1 cellular context compared by ENCODE assay signal in the genomic region with DNA sequence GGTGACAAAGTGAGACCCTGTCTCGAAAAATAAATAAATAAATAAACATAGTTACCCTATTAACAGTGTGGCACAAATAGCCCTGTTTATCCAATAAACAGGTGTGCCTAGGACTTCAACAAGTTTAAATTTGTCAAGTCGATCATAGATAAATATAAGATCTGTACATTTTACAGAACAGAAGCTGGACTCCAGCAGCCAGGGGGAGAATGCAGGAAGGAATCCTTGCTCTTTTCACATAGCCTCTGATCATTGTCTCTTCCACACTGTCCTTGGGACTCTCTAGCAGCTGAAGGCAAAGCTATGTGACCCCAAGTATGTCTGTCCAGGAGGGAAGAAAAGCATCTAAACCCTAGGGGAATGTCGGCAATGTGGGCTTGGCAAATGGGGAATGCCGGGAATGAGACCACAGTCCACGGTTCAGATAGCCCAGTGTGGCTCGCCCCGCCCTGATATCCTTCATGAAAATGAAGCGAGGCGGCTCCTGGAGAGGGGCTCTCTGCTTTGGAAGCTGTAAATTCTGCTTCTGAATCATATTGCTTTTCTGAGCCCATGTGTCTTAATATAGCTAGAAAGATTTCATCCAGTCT.
TF ChIP-seq lines count a peak whose summit lies in the region.

No MANE protein-coding gene starts in this region.

TF ChIP-seq in Ishikawa, 13 proteins besides CTCF, POLR2A, EP300 and RAD21 (continued from another document):
- TF ChIP-seq, protein P1, sequence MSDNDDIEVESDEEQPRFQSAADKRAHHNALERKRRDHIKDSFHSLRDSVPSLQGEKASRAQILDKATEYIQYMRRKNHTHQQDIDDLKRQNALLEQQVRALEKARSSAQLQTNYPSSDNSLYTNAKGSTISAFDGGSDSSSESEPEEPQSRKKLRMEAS (IDR thresholded peaks at IDR 0.05) = peak; percentile 77
- peak; percentile 89 for TF ChIP-seq TCF12 (IDR thresholded peaks at IDR 0.05; ENCODE audit: low read depth)
- TF ChIP-seq, protein P2, sequence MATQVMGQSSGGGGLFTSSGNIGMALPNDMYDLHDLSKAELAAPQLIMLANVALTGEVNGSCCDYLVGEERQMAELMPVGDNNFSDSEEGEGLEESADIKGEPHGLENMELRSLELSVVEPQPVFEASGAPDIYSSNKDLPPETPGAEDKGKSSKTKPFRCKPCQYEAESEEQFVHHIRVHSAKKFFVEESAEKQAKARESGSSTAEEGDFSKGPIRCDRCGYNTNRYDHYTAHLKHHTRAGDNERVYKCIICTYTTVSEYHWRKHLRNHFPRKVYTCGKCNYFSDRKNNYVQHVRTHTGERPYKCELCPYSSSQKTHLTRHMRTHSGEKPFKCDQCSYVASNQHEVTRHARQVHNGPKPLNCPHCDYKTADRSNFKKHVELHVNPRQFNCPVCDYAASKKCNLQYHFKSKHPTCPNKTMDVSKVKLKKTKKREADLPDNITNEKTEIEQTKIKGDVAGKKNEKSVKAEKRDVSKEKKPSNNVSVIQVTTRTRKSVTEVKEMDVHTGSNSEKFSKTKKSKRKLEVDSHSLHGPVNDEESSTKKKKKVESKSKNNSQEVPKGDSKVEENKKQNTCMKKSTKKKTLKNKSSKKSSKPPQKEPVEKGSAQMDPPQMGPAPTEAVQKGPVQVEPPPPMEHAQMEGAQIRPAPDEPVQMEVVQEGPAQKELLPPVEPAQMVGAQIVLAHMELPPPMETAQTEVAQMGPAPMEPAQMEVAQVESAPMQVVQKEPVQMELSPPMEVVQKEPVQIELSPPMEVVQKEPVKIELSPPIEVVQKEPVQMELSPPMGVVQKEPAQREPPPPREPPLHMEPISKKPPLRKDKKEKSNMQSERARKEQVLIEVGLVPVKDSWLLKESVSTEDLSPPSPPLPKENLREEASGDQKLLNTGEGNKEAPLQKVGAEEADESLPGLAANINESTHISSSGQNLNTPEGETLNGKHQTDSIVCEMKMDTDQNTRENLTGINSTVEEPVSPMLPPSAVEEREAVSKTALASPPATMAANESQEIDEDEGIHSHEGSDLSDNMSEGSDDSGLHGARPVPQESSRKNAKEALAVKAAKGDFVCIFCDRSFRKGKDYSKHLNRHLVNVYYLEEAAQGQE (IDR thresholded peaks at IDR 0.05; ENCODE audit: low read depth) = no peak
- no peak for TF ChIP-seq EGR1 (IDR thresholded peaks at IDR 0.05)
- peak; percentile 67; the same call in 1 of the 2 replicates for TF ChIP-seq TAF1 (IDR thresholded peaks at IDR 0.05; ENCODE audit: low read depth)
- TF ChIP-seq, protein P3, sequence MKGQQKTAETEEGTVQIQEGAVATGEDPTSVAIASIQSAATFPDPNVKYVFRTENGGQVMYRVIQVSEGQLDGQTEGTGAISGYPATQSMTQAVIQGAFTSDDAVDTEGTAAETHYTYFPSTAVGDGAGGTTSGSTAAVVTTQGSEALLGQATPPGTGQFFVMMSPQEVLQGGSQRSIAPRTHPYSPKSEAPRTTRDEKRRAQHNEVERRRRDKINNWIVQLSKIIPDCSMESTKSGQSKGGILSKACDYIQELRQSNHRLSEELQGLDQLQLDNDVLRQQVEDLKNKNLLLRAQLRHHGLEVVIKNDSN (IDR thresholded peaks at IDR 0.05) = 0 out of 2 replicates have a peak, but pooled peaks have one; percentile 15
- 0 out of 2 replicates have a peak, but pooled peaks have one; percentile 39 for TF ChIP-seq ZBTB7A (IDR thresholded peaks at IDR 0.05; ENCODE audit: low read depth)
- no peak for TF ChIP-seq CEBPB (IDR thresholded peaks at IDR 0.05)
- peak; percentile 100 for TF ChIP-seq TEAD4 (IDR thresholded peaks at IDR 0.05)
- TF ChIP-seq CREB1 (IDR thresholded peaks at IDR 0.05; ENCODE audit: low read depth) = no peak
